20 cellular contexts compared by ENCODE assay signal in the genomic region with DNA sequence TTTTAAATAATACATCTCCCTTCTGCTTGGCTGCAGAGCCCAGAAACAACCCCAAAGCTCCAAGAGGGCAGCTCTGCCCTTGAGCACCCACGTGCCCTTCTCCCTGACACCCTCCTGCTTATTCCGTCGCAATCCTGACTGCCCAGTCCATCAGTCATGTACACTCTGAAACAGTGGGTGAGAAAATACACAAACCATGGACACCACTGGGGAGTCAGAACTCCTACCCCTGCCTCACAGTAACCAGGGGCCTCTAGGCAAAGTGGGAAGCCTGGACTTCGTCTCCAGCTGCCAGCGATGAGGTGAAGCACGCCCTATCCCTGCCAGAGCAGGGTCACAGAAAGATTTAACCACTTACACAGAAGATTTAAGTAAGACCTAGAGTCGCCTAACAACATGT. TPM values are rescaled to one million over a fixed set of nuclear protein-coding genes. Genes with fewer than 3 reads are reported as not detected.
A peak's percentile ranks its signal among the peaks of the same experiment; 100 is the strongest.
DNase-seq lines count a peak whose midpoint lies in the region; ATAC-seq, FAIRE-seq and TF ChIP-seq lines count a peak whose summit lies in the region.
"Had no signal": no experiment of that assay in that cellular context is flagged by ENCODE, and none has a peak within 500 bp of the region (broad histone marks: within the 10 kb centered on the region; RNA-seq: fewer than 3 reads in every experiment).

No MANE protein-coding gene starts in this region.

- H3K27ac ChIP-seq in mammary epithelial cell (ENCODE audit: insufficient read depth, low read depth, low read length) = no peak overlapping the region
- no peak overlapping the region for H3K27ac ChIP-seq in H1 (ENCODE audit: low read depth, low read length)
- peak overlapping the region; percentile 41 for H3K27ac ChIP-seq in stomach smooth muscle (ENCODE audit: low read length)
- H3K27ac ChIP-seq: 22Rv1; BLaER1 treated with 17β-estradiol and CSF1 and Interleukin-3, amounts not matched to agents 10 nM and 100 nM had no signal

- H3K14ac ChIP-seq in H1 (ENCODE audit: insufficient read length) = no peak overlapping the region

- H3K79me2 ChIP-seq in mammary epithelial cell (ENCODE audit: insufficient read depth, low read length) = peaks cover 49% of the 10 kb centered on the region
- peaks cover 0 to 55% of the 10 kb centered on the region in 2 experiments; a peak in 2 of 4 replicates for H3K79me2 ChIP-seq in H1 (ENCODE audit: control insufficient read depth in 1 of 2, insufficient read depth in 2 of 2, low read length in 2 of 2)

- H3K23me2 ChIP-seq in H1 (ENCODE audit: low read depth, low read length) = no peaks in the 10 kb centered on the region

- TF ChIP-seq CTCF in MCF 10A (IDR thresholded peaks at IDR 0.05; ENCODE audit: unreplicated experiment) (no peak), mammary epithelial cell (conservative IDR thresholded peaks at IDR 0.05 in 1 of 2, IDR thresholded peaks at IDR 0.05 in 1 of 2; ENCODE audit: extremely low read depth in 1 of 2, insufficient read depth in 1 of 2, low read depth in 1 of 2, low read length in 2 of 2) (no peak), H1 (IDR thresholded peaks at IDR 0.05; ENCODE audit: control extremely low read depth in 1 of 3, insufficient read depth in 1 of 3, low read depth in 1 of 3, low read length in 3 of 3) (no peak)

- H3K4me3 ChIP-seq in mammary epithelial cell (replicated peaks in 1 of 3; ENCODE audit: insufficient read depth in 1 of 3, low read depth in 2 of 3, low read length in 3 of 3) (no peak overlapping the region), H1 (ENCODE audit: extremely low read depth in 1 of 4, insufficient read depth in 2 of 4, low read depth in 3 of 4, low read length in 4 of 4) (no peak overlapping the region), stomach smooth muscle (ENCODE audit: low read length in 2 of 2) (no peak overlapping the region)
- H3K4me3 ChIP-seq: BLaER1 treated with 17β-estradiol and CSF1 and Interleukin-3, amounts not matched to agents 10 nM and 100 nM had no signal

- H3K9ac ChIP-seq in mammary epithelial cell (ENCODE audit: insufficient read depth, low read length) (no peak overlapping the region), H1 (replicated peaks in 1 of 4; ENCODE audit: extremely low read depth in 1 of 4, low read depth in 3 of 4, low read length in 3 of 4) (no peak overlapping the region), stomach smooth muscle (ENCODE audit: low read length in 2 of 2) (no peak overlapping the region)
- H3K9ac ChIP-seq: BLaER1 treated with 17β-estradiol and CSF1 and Interleukin-3, amounts not matched to agents 10 nM and 100 nM had no signal

- no peaks in the 10 kb centered on the region for H4K20me1 ChIP-seq in mammary epithelial cell (ENCODE audit: insufficient read depth, low read length)
- peaks cover 0 to 9% of the 10 kb centered on the region in 2 experiments for H4K20me1 ChIP-seq in H1 (replicated peaks in 1 of 2; ENCODE audit: control insufficient read depth in 1 of 2, insufficient read depth in 2 of 2, low read length in 2 of 2)

- H2AFZ ChIP-seq in mammary epithelial cell (ENCODE audit: low read depth, low read length) (no peak overlapping the region), H1 (ENCODE audit: low read length) (no peak overlapping the region)

- POLR2A ChIA-PET in MCF 10A (lab: Yijun Ruan, JAX) = no interaction called here
- POLR2A ChIA-PET in H1 (lab: Charles Lee; ENCODE audit: partially characterized antibody) = interaction anchor here (1.3 kb wide), 1 partner anchor 15 kb away, joined by 3 read pairs; no protein-coding TSS in a partner anchor
- POLR2A ChIA-PET in activated CD4-positive, alpha-beta memory T cell treated with anti-CD3 and anti-CD28 coated beads for 36 hours (lab: Charles Lee) = no interaction called here

- 96% methylated on average over 7 of the region's 7 CpGs for WGBS in mammary epithelial cell (ENCODE audit: low coverage, missing lambda C conversion rate)
- WGBS in H1 (ENCODE audit: extremely low coverage in 1 of 2, insufficient coverage in 1 of 2, insufficient read length in 1 of 2, insufficient replicate concordance in 2 of 2, low coverage in 1 of 2, low lambda C conversion rate in 2 of 2, missing lambda C conversion rate in 1 of 2), 2 experiments = 93% methylated on average over 7 of the region's 7 CpGs; no CpG with 5 or more reads in 1 of the 2 experiments

- no peak overlapping the region for H2BK120ac ChIP-seq in H1 (replicated peaks; ENCODE audit: low read depth, low read length)

- no peaks in the 10 kb centered on the region for H3K27me3 ChIP-seq in mammary epithelial cell (ENCODE audit: insufficient read depth, low read length)
- H3K27me3 ChIP-seq in H1 (replicated peaks in 1 of 4; ENCODE audit: control insufficient read depth in 3 of 4, extremely low read depth in 1 of 4, insufficient read depth in 3 of 4, low read length in 3 of 4) = no peaks in the 10 kb centered on the region
- H3K27me3 ChIP-seq in stomach smooth muscle (ENCODE audit: control insufficient read depth in 1 of 2, insufficient read depth in 2 of 2, low read length in 2 of 2) = no peaks in the 10 kb centered on the region
- H3K27me3 ChIP-seq: BLaER1 treated with 17β-estradiol and CSF1 and Interleukin-3, amounts not matched to agents 10 nM and 100 nM had no signal

- H2BK20ac ChIP-seq in H1 (ENCODE audit: low read length) = no peak overlapping the region

- peaks cover 5% of the 10 kb centered on the region for H3K36me3 ChIP-seq in mammary epithelial cell (ENCODE audit: insufficient read depth, low read length)
- peaks cover 2 to 11% (median 9%) of the 10 kb centered on the region in 4 experiments; a peak in 4 of 8 replicates for H3K36me3 ChIP-seq in H1 (ENCODE audit: control insufficient read depth in 2 of 4, insufficient read depth in 4 of 4, low read length in 3 of 4)
- H3K36me3 ChIP-seq in stomach smooth muscle (ENCODE audit: control insufficient read depth in 2 of 2, insufficient read depth in 2 of 2, low read length in 2 of 2) = peaks cover 4 to 10% of the 10 kb centered on the region in 2 donors

- H3K4me2 ChIP-seq in mammary epithelial cell (ENCODE audit: insufficient read depth, low read depth, low read length) (no peak overlapping the region), H1 (ENCODE audit: insufficient read depth in 1 of 2, low read depth in 2 of 2, low read length in 2 of 2) (no peak overlapping the region)
- H3K4me2 ChIP-seq: BLaER1 treated with 17β-estradiol and CSF1 and Interleukin-3, amounts not matched to agents 10 nM and 100 nM had no signal

- dilution Hi-C loops in mammary epithelial cell (cut with HindIII; ENCODE audit: low sequenced_read_pairs) = no loop called here

- intact Hi-C loops in MCF 10A (cut with micrococcal nuclease) (no loop called here), mammary epithelial cell (cut with micrococcal nuclease) (no loop called here), left ventricle myocardium superior (cut with micrococcal nuclease) (no loop called here)
- intact Hi-C loops in activated CD4-positive, alpha-beta memory T cell treated with anti-CD3 and anti-CD28 coated beads for 36 hours (cut with micrococcal nuclease) = no loop called here

- H3K9me3 ChIP-seq in mammary epithelial cell (replicated peaks; ENCODE audit: insufficient read depth, low read length) (no peaks in the 10 kb centered on the region), H1 (ENCODE audit: insufficient read depth in 2 of 2, low read depth in 1 of 2, low read length in 1 of 2) (no peaks in the 10 kb centered on the region), stomach smooth muscle (ENCODE audit: control insufficient read depth in 2 of 2, low read length in 2 of 2) (no peaks in the 10 kb centered on the region)

- CTCF ChIA-PET in MCF 10A (lab: Yijun Ruan, JAX) (interaction anchor here (1.1 kb wide), 1 partner anchor 13 kb away, joined by 3 read pairs; no protein-coding TSS in a partner anchor), mammary epithelial cell (lab: Charles Lee; ENCODE audit: low non-redundant PET) (no interaction called here), H1 (lab: Charles Lee; ENCODE audit: partially characterized antibody) (no interaction called here)
- CTCF ChIA-PET in activated CD4-positive, alpha-beta memory T cell treated with anti-CD3 and anti-CD28 coated beads for 36 hours (lab: Charles Lee) = no interaction called here

- no peak overlapping the region for H3K4ac ChIP-seq in H1 (replicated peaks; ENCODE audit: insufficient read length, low read depth, low read length)

- ATAC-seq in left ventricle myocardium superior = peak; percentile 67

- H2BK12ac ChIP-seq in H1 (ENCODE audit: low read depth, low read length) = no peak overlapping the region

- no peak for FAIRE-seq in H1 (lab: Jason Lieb, UNC)
- FAIRE-seq: G401.6 had no signal

- H2BK15ac ChIP-seq in H1 (ENCODE audit: low read length) = no peak overlapping the region

- peak overlapping the region; percentile 47 for H3K27ac Mint-ChIP-seq in MCF 10A (ENCODE audit: low read depth, unreplicated experiment)
- H3K27ac Mint-ChIP-seq in activated CD4-positive, alpha-beta memory T cell treated with anti-CD3 and anti-CD28 coated beads for 36 hours = no peak overlapping the region

- TF ChIP-seq EP300 in H1 (IDR thresholded peaks at IDR 0.05; ENCODE audit: borderline replicate concordance in 1 of 2, low read depth in 2 of 2, low read length in 2 of 2) = no peak

- H3K18ac ChIP-seq in H1 (ENCODE audit: extremely low read depth, low read length) = no peak overlapping the region

- H4K5ac ChIP-seq in H1 (ENCODE audit: insufficient read length, low read depth, low read length) = no peak overlapping the region

- no peaks in the 10 kb centered on the region for H3K4me1 ChIP-seq in mammary epithelial cell (ENCODE audit: insufficient read depth, low read length)
- no peaks in the 10 kb centered on the region for H3K4me1 ChIP-seq in H1 (replicated peaks in 1 of 4; ENCODE audit: control insufficient read depth in 3 of 4, insufficient read depth in 4 of 4, low read length in 3 of 4)
- peaks cover 8% of the 10 kb centered on the region for H3K4me1 ChIP-seq in stomach smooth muscle (ENCODE audit: control insufficient read depth, insufficient read depth, low read length)
- H3K4me1 ChIP-seq: Caco-2 had no signal

- H2AK5ac ChIP-seq in H1 (ENCODE audit: low read depth, low read length) = no peak overlapping the region

- TF ChIP-seq RAD21 in H1 (IDR thresholded peaks at IDR 0.05 in 1 of 2, conservative IDR thresholded peaks at IDR 0.05 in 1 of 2; ENCODE audit: low read depth in 2 of 2, low read length in 2 of 2) = no peak

- peak overlapping the region; percentile 51 for H4K8ac ChIP-seq in H1 (ENCODE audit: extremely low read depth, insufficient read depth, low read length)

- no peaks in the 10 kb centered on the region for H3K27me3 Mint-ChIP-seq in MCF 10A (ENCODE audit: insufficient read depth, unreplicated experiment)
- H3K27me3 Mint-ChIP-seq in activated CD4-positive, alpha-beta memory T cell treated with anti-CD3 and anti-CD28 coated beads for 36 hours = no peaks in the 10 kb centered on the region
- H3K27me3 Mint-ChIP-seq: CD4-positive, alpha-beta memory T cell; IgD-negative memory B cell had no signal

- DNase-seq in MCF 10A (ENCODE audit: unreplicated experiment) (no peak), mammary epithelial cell (no peak), H1 (ENCODE audit: low read depth in 1 of 2, low spot score in 2 of 2) (no peak), left ventricle myocardium superior (no peak), NCI-H1048 (lab: John Stamatoyannopoulos, UW) (no peak), NCI-H146 treated with DMSO at 0.1 percent for 48 hours (lab: John Stamatoyannopoulos, UW; ENCODE audit: unreplicated experiment) (no peak)
- DNase-seq in activated CD4-positive, alpha-beta memory T cell treated with anti-CD3 and anti-CD28 coated beads for 36 hours = no peak
- DNase-seq: Caco-2; CD4-positive, alpha-beta memory T cell; MV-4-11; NCI-H1417; NCI-H187; NCI-H446; NCI-H526; SHP77 had no signal

- H3K79me1 ChIP-seq in H1 (ENCODE audit: low read depth, low read length) = peaks cover 5% of the 10 kb centered on the region

- in situ Hi-C loops in mammary epithelial cell (cut with MboI; ENCODE audit: low sequenced_read_pairs in 2 of 2) = no loop called here

- H3K4me1 Mint-ChIP-seq in MCF 10A (ENCODE audit: insufficient read depth, unreplicated experiment) = no peaks in the 10 kb centered on the region
- no peaks in the 10 kb centered on the region for H3K4me1 Mint-ChIP-seq in activated CD4-positive, alpha-beta memory T cell treated with anti-CD3 and anti-CD28 coated beads for 36 hours (ENCODE audit: low read depth)

- peaks cover 7% of the 10 kb centered on the region for H3K9me3 Mint-ChIP-seq in MCF 10A (ENCODE audit: unreplicated experiment)
- H3K9me3 Mint-ChIP-seq in activated CD4-positive, alpha-beta memory T cell treated with anti-CD3 and anti-CD28 coated beads for 36 hours = peaks cover 8% of the 10 kb centered on the region

- no TSS peak for BruUV-seq in MCF 10A (replicated peaks; lab: Mats Ljungman, UMichigan)
- BruUV-seq in mammary epithelial cell (replicated peaks; lab: Mats Ljungman, UMichigan) = no TSS peak

- peaks cover 55% of the 10 kb centered on the region for H3K36me3 Mint-ChIP-seq in MCF 10A (ENCODE audit: insufficient read depth, unreplicated experiment)
- peaks cover 31% of the 10 kb centered on the region for H3K36me3 Mint-ChIP-seq in activated CD4-positive, alpha-beta memory T cell treated with anti-CD3 and anti-CD28 coated beads for 36 hours

- no peak overlapping the region for H3K4me3 Mint-ChIP-seq in MCF 10A (ENCODE audit: unreplicated experiment)
- no peak overlapping the region for H3K4me3 Mint-ChIP-seq in activated CD4-positive, alpha-beta memory T cell treated with anti-CD3 and anti-CD28 coated beads for 36 hours
- H3K4me3 Mint-ChIP-seq: CD4-positive, alpha-beta memory T cell had no signal

- H3K23ac ChIP-seq in H1 (ENCODE audit: insufficient read length) = no peak overlapping the region

- H3K56ac ChIP-seq in H1 (replicated peaks; ENCODE audit: insufficient read length, low read depth, low read length) = no peak overlapping the region

- H2BK5ac ChIP-seq in H1 (ENCODE audit: low read depth, low read length) = no peak overlapping the region; the same call in 1 of the 2 replicates

- no peak overlapping the region for H4K91ac ChIP-seq in H1 (replicated peaks; ENCODE audit: insufficient read length, low read length)

- TF ChIP-seq POLR2A in H1 (IDR thresholded peaks at IDR 0.05; ENCODE audit: control extremely low read depth in 1 of 2, low read depth in 2 of 2, low read length in 2 of 2) = no peak

RNA-seq across cellular contexts. Expression of gene HERC2, which starts 40.1 kb away (rescaled TPM):
- total RNA-seq in MCF 10A (2022) = 64.5 and 65.2 TPM in 2 replicates
- 10 to 100 TPM; 63.7 to 77.2 TPM for total RNA-seq in mammary epithelial cell
- 16.1 TPM for polyA plus RNA-seq in mammary epithelial cell
- polyA minus RNA-seq in mammary epithelial cell = 108 TPM
- total RNA-seq in H1 (2021; fragmentation: NEBNext Ultra II Directional; extraction: Animal tissue kit (Norgen Biotek cat#: 25700)) = 83.0 and 88.7 TPM in 2 replicates
- polyA plus RNA-seq in H1 (2011; rRNA removed) = 79.2 and 88.7 TPM in 2 replicates
- 48.2 TPM for polyA plus RNA-seq in H1 (2011; cell fraction: cytosol; rRNA removed)
- polyA plus RNA-seq in H1 (2011; cell fraction: nucleus; rRNA removed) = 217 TPM
- 51.5 to 89.8 TPM (median 88.0 TPM) in 4 replicates for polyA plus RNA-seq in H1 (2012, experiment 1 of 2)
- 12.5 TPM for polyA plus RNA-seq in H1 (2012, experiment 2 of 2)
- 44.3 TPM for polyA plus RNA-seq in H1 (2013, experiment 1 of 2)
- polyA plus RNA-seq in H1 (2013, experiment 2 of 2) = 38.8 TPM
- 99.8 and 119 TPM in 2 replicates for polyA minus RNA-seq in H1 (2011; rRNA and poly(A)+ RNA removed)
- polyA minus RNA-seq in H1 (2011; cell fraction: cytosol; rRNA and poly(A)+ RNA removed) = 59.0 TPM
- 119 TPM for polyA minus RNA-seq in H1 (2011; cell fraction: nucleus; rRNA and poly(A)+ RNA removed)
- 44.3 TPM for total RNA-seq in left ventricle myocardium superior
- total RNA-seq in activated CD4-positive, alpha-beta memory T cell treated with anti-CD3 and anti-CD28 coated beads for 36 hours = 10 to 100 TPM; 30.4 to 33.7 TPM
